8 cellular contexts compared by ENCODE assay signal in genomic region chr6:153000790-153001189, GRCh38. TPM values are rescaled to one million over a fixed set of nuclear protein-coding genes. Genes with fewer than 3 reads are reported as not detected.
DNase-seq lines count a peak whose midpoint lies in the region; ATAC-seq, FAIRE-seq and TF ChIP-seq lines count a peak whose summit lies in the region.
"Not testable (repeated sequence)": the region's sequence is repeated elsewhere in the genome, so short reads cannot be mapped to it uniquely, and the experiment has no call there.

No MANE protein-coding gene starts in this region.

- H2BK120ac ChIP-seq in H9 (ENCODE audit: low read depth, low read length, poor library complexity, severe bottlenecking); mesenchymal stem cell (ENCODE audit: low read depth, low read length): not testable (repeated sequence)

- not testable (repeated sequence) for DNase-seq in AG10803 (ENCODE audit: low read depth); H9; activated CD8-positive, alpha-beta T cell treated with anti-CD3 and anti-CD28 coated beads for 36 hours; GM12878 (ENCODE audit: low read depth, low spot score); fibroblast of mammary gland (ENCODE audit: low read depth); mesenchymal stem cell; progenitor cell of endocrine pancreas (ENCODE audit: low spot score, unreplicated experiment)

- peak overlapping the region; percentile 88 for H3K4me3 ChIP-seq in AG10803 (ENCODE audit: low read length)
- peak overlapping the region; percentile 89 for H3K4me3 ChIP-seq in OCI-LY1 (ENCODE audit: low read depth, low read length, poor library complexity, severe bottlenecking)
- peak overlapping the region; percentile 84 for H3K4me3 ChIP-seq in GM12878
- H3K4me3 ChIP-seq in fibroblast of mammary gland (ENCODE audit: control insufficient read depth, low read depth, low read length): peak overlapping the region; percentile 96
- H3K4me3 ChIP-seq in mesenchymal stem cell (ENCODE audit: insufficient read depth in 1 of 2, low read depth in 1 of 2, low read length in 2 of 2): peak overlapping the region in 1 of 2 experiments; percentile 96

- not testable (repeated sequence) for H2AK5ac ChIP-seq in H9 (ENCODE audit: insufficient read length, low read length); mesenchymal stem cell (ENCODE audit: low read length, severe bottlenecking)

- H4K5ac ChIP-seq in H9 (ENCODE audit: insufficient read length, low read depth, low read length): not testable (repeated sequence)

- H3K27ac Mint-ChIP-seq in H9, progenitor cell of endocrine pancreas: not testable (repeated sequence)
- H3K27ac Mint-ChIP-seq in activated CD8-positive, alpha-beta T cell treated with anti-CD3 and anti-CD28 coated beads for 36 hours: peak overlapping the region; percentile 96

- not testable (repeated sequence) for TF ChIP-seq POLR2A in GM12878 (IDR thresholded peaks at IDR 0.05; ENCODE audit: low read depth, low read length)

- TF ChIP-seq RAD21 in GM12878 (IDR thresholded peaks at IDR 0.05; ENCODE audit: insufficient read depth, low read depth, low read length): not testable (repeated sequence)

- not testable (repeated sequence) for H2BK20ac ChIP-seq in H9 (ENCODE audit: low read depth, low read length, poor library complexity, severe bottlenecking)

- intact Hi-C loops in activated CD8-positive, alpha-beta T cell treated with anti-CD3 and anti-CD28 coated beads for 36 hours (cut with micrococcal nuclease); GM12878 (cut with micrococcal nuclease; ENCODE audit: unreplicated experiment): not testable (repeated sequence)

- not testable (repeated sequence) for BruUV-seq in GM12878 (replicated peaks; lab: Mats Ljungman, UMichigan)

- in situ Hi-C loops in GM12878 (cut with MboI): not testable (repeated sequence)

- H2BK5ac ChIP-seq in H9 (ENCODE audit: insufficient read length, low read length); mesenchymal stem cell (ENCODE audit: low read depth, low read length, poor library complexity, severe bottlenecking): not testable (repeated sequence)

- H3K4me1 Mint-ChIP-seq in H9 (peaks cover 19 to 22% of the 10 kb centered on the region in 2 experiments), progenitor cell of endocrine pancreas (ENCODE audit: low read depth) (peaks cover 17% of the 10 kb centered on the region)
- H3K4me1 Mint-ChIP-seq in activated CD8-positive, alpha-beta T cell treated with anti-CD3 and anti-CD28 coated beads for 36 hours (ENCODE audit: low read depth): peaks cover 48% of the 10 kb centered on the region

- FAIRE-seq in GM12878 (lab: Jason Lieb, UNC): not testable (repeated sequence)

- H3K27ac ChIP-seq in H9 (ENCODE audit: insufficient read length, low read depth, low read length); OCI-LY1 (ENCODE audit: low read depth, low read length, poor library complexity, severe bottlenecking); GM12878 (ENCODE audit: control insufficient read depth, insufficient read depth); mesenchymal stem cell (ENCODE audit: low read length, poor library complexity, severe bottlenecking): not testable (repeated sequence)

- not testable (repeated sequence) for H3K4me1 ChIP-seq in H9 (ENCODE audit: insufficient read depth, low read length); GM12878 (ENCODE audit: control insufficient read depth, insufficient read depth, low read length); mesenchymal stem cell (ENCODE audit: control insufficient read depth, insufficient read depth, low read depth, low read length)
- H3K4me1 ChIP-seq in OCI-LY1 (ENCODE audit: insufficient read depth, low read length, severe bottlenecking): peaks cover 35% of the 10 kb centered on the region

- H3K9me3 Mint-ChIP-seq in H9; activated CD8-positive, alpha-beta T cell treated with anti-CD3 and anti-CD28 coated beads for 36 hours; progenitor cell of endocrine pancreas (ENCODE audit: low read depth): not testable (repeated sequence)

- CTCF ChIA-PET in activated CD8-positive, alpha-beta T cell treated with anti-CD3 and anti-CD28 coated beads for 36 hours (lab: Charles Lee): interaction anchor here (0.9 to 1.3 kb wide), 4 partner anchors 14 to 24 kb away, joined by 3 to 5 read pairs (median 3); partner anchors contain the start of gene FBXO5
- CTCF ChIA-PET in GM12878 (lab: Yijun Ruan, JAX): interaction anchor here (0.6 to 1.6 kb wide), 9 partner anchors 10 to 1253 kb away, joined by 3 to 6 read pairs (median 3); no protein-coding TSS in a partner anchor

- H3K9me3 ChIP-seq in H9 (ENCODE audit: control insufficient read depth, low read depth, low read length); OCI-LY1 (ENCODE audit: low read length); GM12878 (replicated peaks; ENCODE audit: control insufficient read depth, insufficient read depth, low read length); mesenchymal stem cell (ENCODE audit: control insufficient read depth, low read length): not testable (repeated sequence)

- not testable (repeated sequence) for H3K9me2 ChIP-seq in OCI-LY1 (ENCODE audit: low read depth, low read length)

- POLR2A ChIA-PET in activated CD8-positive, alpha-beta T cell treated with anti-CD3 and anti-CD28 coated beads for 36 hours (lab: Charles Lee): interaction anchor here (4.9 kb wide), 1 partner anchor 16 kb away, joined by 34 read pairs; the partner anchor contains the start of gene FBXO5
- POLR2A ChIA-PET in GM12878 (lab: Charles Lee): interaction anchor here (0.7 to 7.9 kb wide), 6 partner anchors 10 to 358 kb away, joined by 3 to 101 read pairs (median 9); partner anchors contain the start of gene FBXO5

- H2BK12ac ChIP-seq in H9 (ENCODE audit: insufficient read length, low read depth, low read length); mesenchymal stem cell (ENCODE audit: low read length in 2 of 2): not testable (repeated sequence)

- H3K4me2 ChIP-seq in H9 (ENCODE audit: insufficient read depth, insufficient read length, low read length) (peak overlapping the region; percentile 98), OCI-LY1 (ENCODE audit: low read length) (peak overlapping the region; percentile 95), GM12878 (ENCODE audit: control insufficient read depth, insufficient read depth) (peak overlapping the region; percentile 80), mesenchymal stem cell (ENCODE audit: low read length, poor library complexity, severe bottlenecking) (peak overlapping the region; percentile 24)

- not testable (repeated sequence) for ATAC-seq in activated CD8-positive, alpha-beta T cell treated with anti-CD3 and anti-CD28 coated beads for 36 hours; GM12878

- TF ChIP-seq CTCF in AG10803 (conservative IDR thresholded peaks at IDR 0.05; ENCODE audit: low read length); H9 (conservative IDR thresholded peaks at IDR 0.05); OCI-LY1 (IDR thresholded peaks at IDR 0.05; ENCODE audit: low read length); activated CD8-positive, alpha-beta T cell treated with anti-CD3 and anti-CD28 coated beads for 36 hours (IDR thresholded peaks at IDR 0.05); GM12878 (IDR thresholded peaks at IDR 0.05 in 2 of 3, conservative IDR thresholded peaks at IDR 0.05 in 1 of 3; ENCODE audit: control insufficient read depth in 2 of 3, extremely low read depth in 1 of 3, insufficient read depth in 1 of 3, low read depth in 3 of 3, low read length in 3 of 3); fibroblast of mammary gland (conservative IDR thresholded peaks at IDR 0.05; ENCODE audit: control insufficient read depth, insufficient read depth, low read depth, low read length); progenitor cell of endocrine pancreas (IDR thresholded peaks at IDR 0.05; ENCODE audit: unreplicated experiment): not testable (repeated sequence)

- not testable (repeated sequence) for H3K9ac ChIP-seq in H9 (ENCODE audit: extremely low read depth, insufficient read length, low read length); OCI-LY1 (ENCODE audit: low read length); GM12878 (ENCODE audit: control insufficient read depth, insufficient read depth, low read length)
- peak overlapping the region; percentile 94 for H3K9ac ChIP-seq in mesenchymal stem cell (ENCODE audit: low read length)

- H3K23ac ChIP-seq in H9 (ENCODE audit: insufficient read length, low read depth, low read length); mesenchymal stem cell (ENCODE audit: low read length in 2 of 2): not testable (repeated sequence)

- H3K36me3 Mint-ChIP-seq in H9 (ENCODE audit: insufficient read depth in 1 of 3, low read depth in 3 of 3): peaks cover 6 to 25% (median 21%) of the 10 kb centered on the region in 3 experiments; a peak in 5 of 7 replicates
- H3K36me3 Mint-ChIP-seq in activated CD8-positive, alpha-beta T cell treated with anti-CD3 and anti-CD28 coated beads for 36 hours (ENCODE audit: low read depth): peaks cover 40% of the 10 kb centered on the region
- H3K36me3 Mint-ChIP-seq in progenitor cell of endocrine pancreas (ENCODE audit: insufficient read depth): not testable (repeated sequence)

- not testable (repeated sequence) for H3K79me1 ChIP-seq in H9 (ENCODE audit: insufficient read depth, low read depth, low read length, poor library complexity, severe bottlenecking); mesenchymal stem cell (replicated peaks; ENCODE audit: low read length, poor library complexity, severe bottlenecking)

- WGBS in H9 (ENCODE audit: extremely low coverage, insufficient read length, low lambda C conversion rate): no CpG with 5 or more reads among the region's 9 CpGs
- 88% methylated on average over 6 of the region's 9 CpGs for WGBS in GM12878 (ENCODE audit: insufficient coverage, insufficient replicate concordance, low lambda C conversion rate, missing lambda C conversion rate)
- 90% methylated on average over 9 of the region's 9 CpGs for WGBS in mesenchymal stem cell

- H4K91ac ChIP-seq in H9 (ENCODE audit: insufficient read length, low read depth, low read length); mesenchymal stem cell (ENCODE audit: low read length): not testable (repeated sequence)

- H3K14ac ChIP-seq in H9 (ENCODE audit: insufficient read depth, low read length); mesenchymal stem cell (ENCODE audit: low read length in 2 of 2): not testable (repeated sequence)

- not testable (repeated sequence) for H3K27me3 Mint-ChIP-seq in H9 (ENCODE audit: low read depth); activated CD8-positive, alpha-beta T cell treated with anti-CD3 and anti-CD28 coated beads for 36 hours; progenitor cell of endocrine pancreas

- H3T11ph ChIP-seq in H9 (ENCODE audit: low read length): not testable (repeated sequence)

- H3K23me2 ChIP-seq in H9 (ENCODE audit: insufficient read length, low read depth, low read length, poor library complexity, severe bottlenecking): peaks cover 12% of the 10 kb centered on the region

- not testable (repeated sequence) for H3K18ac ChIP-seq in H9 (ENCODE audit: insufficient read length, low read depth, low read length); mesenchymal stem cell (ENCODE audit: low read depth in 1 of 2, low read length in 2 of 2)

- not testable (repeated sequence) for H3K56ac ChIP-seq in H9 (ENCODE audit: insufficient read length, low read depth, low read length)

- not testable (repeated sequence) for H3F3A ChIP-seq in OCI-LY1 (ENCODE audit: insufficient read depth, low read length)

- not testable (repeated sequence) for TF ChIP-seq EP300 in GM12878 (IDR thresholded peaks at IDR 0.05; ENCODE audit: borderline replicate concordance in 1 of 2, control insufficient read depth in 1 of 2, low read depth in 2 of 2, low read length in 2 of 2)

- H3K79me2 ChIP-seq in H9 (ENCODE audit: insufficient read depth, low read length) (peaks cover 15% of the 10 kb centered on the region; the same call in 1 of the 2 replicates), OCI-LY1 (ENCODE audit: insufficient read depth, low read length) (peaks cover 43% of the 10 kb centered on the region), GM12878 (ENCODE audit: control insufficient read depth, insufficient read depth, low read length) (peaks cover 65% of the 10 kb centered on the region)

- H4K8ac ChIP-seq in H9 (replicated peaks; ENCODE audit: insufficient read length, low read depth, low read length); mesenchymal stem cell (ENCODE audit: low read length): not testable (repeated sequence)

- H2BK15ac ChIP-seq in H9 (ENCODE audit: low read depth, low read length); mesenchymal stem cell (ENCODE audit: low read depth, poor library complexity, severe bottlenecking): not testable (repeated sequence)

- SMC1A ChIA-PET in GM12878 (lab: Charles Lee; ENCODE audit: uncharacterized antibody, unreplicated experiment): interaction anchor here (1.2 to 3.0 kb wide), 6 partner anchors 9 to 27 kb away, joined by 3 to 26 read pairs (median 8); partner anchors contain the start of gene FBXO5

- H3K4ac ChIP-seq in H9 (ENCODE audit: low read depth, low read length); mesenchymal stem cell (ENCODE audit: low read depth in 1 of 2, low read length in 2 of 2): not testable (repeated sequence)

- H3K4me3 Mint-ChIP-seq in H9: peak overlapping the region; percentile 95 to 98
- H3K4me3 Mint-ChIP-seq in activated CD8-positive, alpha-beta T cell treated with anti-CD3 and anti-CD28 coated beads for 36 hours: peak overlapping the region; percentile 87
- peak overlapping the region; percentile 98 for H3K4me3 Mint-ChIP-seq in progenitor cell of endocrine pancreas (ENCODE audit: low read depth)

- H3K36me3 ChIP-seq in OCI-LY1 (ENCODE audit: insufficient read depth, low read length) (peaks cover 47% of the 10 kb centered on the region), mesenchymal stem cell (ENCODE audit: control insufficient read depth in 1 of 2, insufficient read depth in 2 of 2, low read depth in 1 of 2, low read length in 2 of 2) (peaks cover 0 to 27% of the 10 kb centered on the region in 2 experiments)
- not testable (repeated sequence) for H3K36me3 ChIP-seq in GM12878 (ENCODE audit: control insufficient read depth in 2 of 2, insufficient read depth in 2 of 2, low read length in 1 of 2)

- RAD21 ChIA-PET in GM12878 (lab: Charles Lee; ENCODE audit: unreplicated experiment): interaction anchor here (1.0 to 3.5 kb wide), 6 partner anchors 10 to 104 kb away, joined by 3 to 22 read pairs (median 4); partner anchors contain the start of gene FBXO5

- not testable (repeated sequence) for H3K27me3 ChIP-seq in H9 (ENCODE audit: insufficient read depth, low read length); OCI-LY1 (ENCODE audit: insufficient read depth, low read length); GM12878 (replicated peaks in 1 of 2; ENCODE audit: control insufficient read depth in 2 of 2, insufficient read depth in 2 of 2, low read length in 1 of 2); mesenchymal stem cell (ENCODE audit: control insufficient read depth in 1 of 2, insufficient read depth in 1 of 2, low read length in 2 of 2)

- not testable (repeated sequence) for H4K20me1 ChIP-seq in H9 (ENCODE audit: control insufficient read depth, insufficient read depth, insufficient read length); OCI-LY1 (ENCODE audit: insufficient read depth, low read length); GM12878 (ENCODE audit: control insufficient read depth, insufficient read depth)

- not testable (repeated sequence) for H2AFZ ChIP-seq in H9 (ENCODE audit: low read length); OCI-LY1 (ENCODE audit: low read length); GM12878 (ENCODE audit: control insufficient read depth, low read depth, low read length); mesenchymal stem cell (ENCODE audit: low read depth, low read length)

RNA-seq across cellular contexts. Expression of gene MTRF1L, which starts 1.7 kb away (rescaled TPM):
- total RNA-seq in H9 (2021) (26.5 and 29.2 TPM in 2 replicates), GM12878 (2014; rRNA removed) (12.5 and 13.0 TPM in 2 replicates), GM12878 (2014; rRNA removed; fragmentation: Illumina TruSeq; extraction: Trizol) (15.4 and 15.6 TPM in 2 replicates), GM12878 (2021) (18.9 and 19.3 TPM in 2 replicates), progenitor cell of endocrine pancreas (17.5 and 18.4 TPM in 2 replicates)
- 10 to 100 TPM; 15.7 to 17.5 TPM for total RNA-seq in activated CD8-positive, alpha-beta T cell treated with anti-CD3 and anti-CD28 coated beads for 36 hours
- 47.7 and 51.3 TPM in 2 replicates for total RNA-seq in GM12878 (2013; cell fraction: nucleolus; rRNA removed)
- 6.7 TPM for polyA plus RNA-seq in GM12878 (2011; ENCODE audit: low read depth)
- polyA plus RNA-seq in GM12878 (2011; rRNA removed) (16.9 and 24.7 TPM in 2 replicates), GM12878 (2014; fragmentation: Illumina TruSeq; extraction: Trizol) (16.6 and 18.5 TPM in 2 replicates), GM12878 (2014; fragmentation: Nextera tagmentation; extraction: Ambion mirVana) (1 to 10 TPM; 5.1 to 9.0 TPM), GM12878 (2014; rRNA removed) (12.6 and 12.8 TPM in 2 replicates), GM12878 (2016; fragmentation: Nextera tagmentation; extraction: Ambion mirVana) (10 to 100 TPM; 20.5 to 21.6 TPM)
- 6.0 and 6.1 TPM in 2 replicates for polyA plus RNA-seq in GM12878 (2011; cell fraction: cytosol; rRNA removed)
- polyA plus RNA-seq in GM12878 (2011; cell fraction: nucleus; rRNA removed): 15.5 and 15.9 TPM in 2 replicates
- 10.3 and 12.5 TPM in 2 replicates for polyA plus RNA-seq in GM12878 (2012)
- polyA minus RNA-seq in GM12878 (2011; rRNA and poly(A)+ RNA removed): 6.8 and 11.8 TPM in 2 replicates
- 4.0 and 4.6 TPM in 2 replicates for polyA minus RNA-seq in GM12878 (2011; cell fraction: cytosol; rRNA and poly(A)+ RNA removed)
- polyA minus RNA-seq in GM12878 (2011; cell fraction: nucleus; rRNA and poly(A)+ RNA removed): 26.4 and 34.2 TPM in 2 replicates
- polyA plus RNA-seq in mesenchymal stem cell (2013, experiment 1 of 2): 24.7 TPM
- polyA plus RNA-seq in mesenchymal stem cell (2013, experiment 2 of 2): 25.1 TPM

RNA-seq across cellular contexts. Expression of gene FBXO5, which starts 17.9 kb away (rescaled TPM):
- total RNA-seq in H9 (2021) (43.2 and 47.6 TPM in 2 replicates), GM12878 (2014; rRNA removed) (30.7 and 36.5 TPM in 2 replicates), GM12878 (2014; rRNA removed; fragmentation: Illumina TruSeq; extraction: Trizol) (48.0 and 48.2 TPM in 2 replicates), GM12878 (2021) (35.6 and 37.5 TPM in 2 replicates), progenitor cell of endocrine pancreas (20.9 and 21.8 TPM in 2 replicates)
- total RNA-seq in activated CD8-positive, alpha-beta T cell treated with anti-CD3 and anti-CD28 coated beads for 36 hours: 10 to 100 TPM; 40.9 to 44.0 TPM
- 23.9 and 24.4 TPM in 2 replicates for total RNA-seq in GM12878 (2013; cell fraction: nucleolus; rRNA removed)
- polyA plus RNA-seq in GM12878 (2011; ENCODE audit: low read depth): 12.0 TPM
- polyA plus RNA-seq in GM12878 (2011; rRNA removed) (37.9 and 69.7 TPM in 2 replicates), GM12878 (2014; fragmentation: Illumina TruSeq; extraction: Trizol) (53.0 and 62.5 TPM in 2 replicates), GM12878 (2014; fragmentation: Nextera tagmentation; extraction: Ambion mirVana) (10 to 100 TPM; 13.6 to 19.3 TPM), GM12878 (2014; rRNA removed) (25.9 and 32.4 TPM in 2 replicates), GM12878 (2016; fragmentation: Nextera tagmentation; extraction: Ambion mirVana) (10 to 100 TPM; 57.2 to 62.2 TPM)
- 17.2 and 19.3 TPM in 2 replicates for polyA plus RNA-seq in GM12878 (2011; cell fraction: cytosol; rRNA removed)
- polyA plus RNA-seq in GM12878 (2011; cell fraction: nucleus; rRNA removed): 18.4 and 21.7 TPM in 2 replicates
- 20.8 and 23.5 TPM in 2 replicates for polyA plus RNA-seq in GM12878 (2012)
- 17.4 and 23.8 TPM in 2 replicates for polyA minus RNA-seq in GM12878 (2011; rRNA and poly(A)+ RNA removed)
- polyA minus RNA-seq in GM12878 (2011; cell fraction: cytosol; rRNA and poly(A)+ RNA removed): 12.2 and 14.2 TPM in 2 replicates
- polyA minus RNA-seq in GM12878 (2011; cell fraction: nucleus; rRNA and poly(A)+ RNA removed): 15.0 and 24.7 TPM in 2 replicates
- polyA plus RNA-seq in mesenchymal stem cell (2013, experiment 1 of 2): 5.9 TPM
- polyA plus RNA-seq in mesenchymal stem cell (2013, experiment 2 of 2): 5.8 TPM

Comparison
In these comparisons a context has a peak if more than half of its experiments do, and no peak if none do; other contexts are left out.
1. H3K4me2 ChIP-seq: peak in every context shown above with its lines; median percentile 98 in H9; 95 in OCI-LY1; 80 in GM12878; 24 in mesenchymal stem cell.